Comparison of ENCODE assay signal across 6 cellular contexts in genomic region chr19:35845215-35846037, GRCh38. TPM values are rescaled to one million over a fixed set of nuclear protein-coding genes. Genes with fewer than 3 reads are reported as not detected.
DNase-seq lines count a peak whose midpoint lies in the region; ATAC-seq and FAIRE-seq lines count a peak whose summit lies in the region.

No MANE protein-coding gene starts in this region.

- no peak for FAIRE-seq in GM19239 (lab: Jason Lieb, UNC)

- no peak overlapping the region for H3K27ac Mint-ChIP-seq in activated CD8-positive, alpha-beta T cell treated with anti-CD3 and anti-CD28 coated beads, Interleukin-2, amount 10 ng/mL, durations not matched to agents 7 days and 5 days
- H3K27ac Mint-ChIP-seq in memory B cell, result no peak overlapping the region

- peak; percentile 51 for ATAC-seq in activated CD8-positive, alpha-beta T cell treated with anti-CD3 and anti-CD28 coated beads, Interleukin-2, amount 10 ng/mL, durations not matched to agents 7 days and 5 days
- ATAC-seq in memory B cell (ENCODE audit: low read depth) (peak; percentile 42), GM19035 (IDR thresholded peaks at IDR 0.05; ENCODE audit: unreplicated experiment) (no peak)

- POLR2A ChIA-PET in activated CD8-positive, alpha-beta T cell treated with anti-CD3 and anti-CD28 coated beads, Interleukin-2, amount 10 ng/mL, durations not matched to agents 7 days and 5 days (lab: Charles Lee), result interaction anchor here (0.7 kb wide), 1 partner anchor 172 kb away, joined by 5 read pairs; no protein-coding TSS in a partner anchor

- H3K9me3 Mint-ChIP-seq in activated CD8-positive, alpha-beta T cell treated with anti-CD3 and anti-CD28 coated beads, Interleukin-2, amount 10 ng/mL, durations not matched to agents 7 days and 5 days (ENCODE audit: insufficient read depth), result no peaks in the 10 kb centered on the region
- peaks cover 11% of the 10 kb centered on the region for H3K9me3 Mint-ChIP-seq in memory B cell

- H3K36me3 Mint-ChIP-seq in activated CD8-positive, alpha-beta T cell treated with anti-CD3 and anti-CD28 coated beads, Interleukin-2, amount 10 ng/mL, durations not matched to agents 7 days and 5 days (ENCODE audit: low read depth), result peaks cover 9% of the 10 kb centered on the region
- peaks cover 10% of the 10 kb centered on the region for H3K36me3 Mint-ChIP-seq in memory B cell

- H3K4me3 Mint-ChIP-seq in activated CD8-positive, alpha-beta T cell treated with anti-CD3 and anti-CD28 coated beads, Interleukin-2, amount 10 ng/mL, durations not matched to agents 7 days and 5 days, result peak overlapping the region; percentile 30
- H3K4me3 Mint-ChIP-seq in memory B cell, result peak overlapping the region; percentile 45

- peak; percentile 43 for DNase-seq in Daoy (ENCODE audit: low read depth)
- peak; percentile 26 for DNase-seq in activated CD8-positive, alpha-beta T cell treated with anti-CD3 and anti-CD28 coated beads, Interleukin-2, amount 10 ng/mL, durations not matched to agents 7 days and 5 days
- no peak for DNase-seq in memory B cell (ENCODE audit: low spot score in 2 of 2)
- no peak for DNase-seq in GM19239 (ENCODE audit: insufficient read length, low spot score)
- no peak for DNase-seq in cerebellar cortex (ENCODE audit: low spot score)

- H3K27me3 Mint-ChIP-seq in activated CD8-positive, alpha-beta T cell treated with anti-CD3 and anti-CD28 coated beads, Interleukin-2, amount 10 ng/mL, durations not matched to agents 7 days and 5 days (ENCODE audit: low read depth), result peaks cover 49% of the 10 kb centered on the region
- H3K27me3 Mint-ChIP-seq in memory B cell, result peaks cover 37% of the 10 kb centered on the region

- CTCF ChIA-PET in activated CD8-positive, alpha-beta T cell treated with anti-CD3 and anti-CD28 coated beads, Interleukin-2, amount 10 ng/mL, durations not matched to agents 7 days and 5 days (lab: Charles Lee), result no interaction called here

- H3K4me1 Mint-ChIP-seq in activated CD8-positive, alpha-beta T cell treated with anti-CD3 and anti-CD28 coated beads, Interleukin-2, amount 10 ng/mL, durations not matched to agents 7 days and 5 days (ENCODE audit: low read depth), result peaks cover 15% of the 10 kb centered on the region
- peaks cover 10% of the 10 kb centered on the region for H3K4me1 Mint-ChIP-seq in memory B cell

RNA-seq across cellular contexts. Expression of gene NPHS1, which starts 6.9 kb away (rescaled TPM):
- not detected in 2 replicates for total RNA-seq in Daoy (2014; rRNA removed; shearing (Covaris generic))
- not detected for total RNA-seq in activated CD8-positive, alpha-beta T cell treated with anti-CD3 and anti-CD28 coated beads, Interleukin-2, amount 10 ng/mL, durations not matched to agents 7 days and 5 days

RNA-seq across cellular contexts. Expression of gene KIRREL2, which starts 11.3 kb away (rescaled TPM):
- total RNA-seq in Daoy (2014; rRNA removed; shearing (Covaris generic)), result 0.34 and 0.60 TPM in 2 replicates
- total RNA-seq in activated CD8-positive, alpha-beta T cell treated with anti-CD3 and anti-CD28 coated beads, Interleukin-2, amount 10 ng/mL, durations not matched to agents 7 days and 5 days, result 1 to 10 TPM; 1.9 to 2.2 TPM

RNA-seq across cellular contexts. Expression of gene APLP1, which starts 22.9 kb away (rescaled TPM):
- 2.5 and 6.5 TPM in 2 replicates for total RNA-seq in Daoy (2014; rRNA removed; shearing (Covaris generic))
- total RNA-seq in activated CD8-positive, alpha-beta T cell treated with anti-CD3 and anti-CD28 coated beads, Interleukin-2, amount 10 ng/mL, durations not matched to agents 7 days and 5 days, result 1 to 10 TPM in 1 of 2 experiments, under 1 TPM in 1; 0.87 to 1.4 TPM

RNA-seq across cellular contexts. Expression of gene PRODH2, which starts 32.8 kb away (rescaled TPM):
- total RNA-seq in Daoy (2014; rRNA removed; shearing (Covaris generic)), result not detected in 2 replicates
- not detected for total RNA-seq in activated CD8-positive, alpha-beta T cell treated with anti-CD3 and anti-CD28 coated beads, Interleukin-2, amount 10 ng/mL, durations not matched to agents 7 days and 5 days

RNA-seq across cellular contexts. Expression of gene NFKBID, which starts 54.9 kb away (rescaled TPM):
- total RNA-seq in Daoy (2014; rRNA removed; shearing (Covaris generic)), result 8.5 and 33.9 TPM in 2 replicates
- total RNA-seq in activated CD8-positive, alpha-beta T cell treated with anti-CD3 and anti-CD28 coated beads, Interleukin-2, amount 10 ng/mL, durations not matched to agents 7 days and 5 days, result 10 to 100 TPM; 39.0 to 40.7 TPM

Comparison
In these comparisons a context has a peak if more than half of its experiments do, and no peak if none do; other contexts are left out.
1. DNase-seq: peak in Daoy (single experiment) and activated CD8-positive, alpha-beta T cell treated with anti-CD3 and anti-CD28 coated beads, Interleukin-2, amount 10 ng/mL, durations not matched to agents 7 days and 5 days (single experiment); none in memory B cell (0 of 2), GM19239 (single experiment) and cerebellar cortex (single experiment).